In the genomic region with DNA sequence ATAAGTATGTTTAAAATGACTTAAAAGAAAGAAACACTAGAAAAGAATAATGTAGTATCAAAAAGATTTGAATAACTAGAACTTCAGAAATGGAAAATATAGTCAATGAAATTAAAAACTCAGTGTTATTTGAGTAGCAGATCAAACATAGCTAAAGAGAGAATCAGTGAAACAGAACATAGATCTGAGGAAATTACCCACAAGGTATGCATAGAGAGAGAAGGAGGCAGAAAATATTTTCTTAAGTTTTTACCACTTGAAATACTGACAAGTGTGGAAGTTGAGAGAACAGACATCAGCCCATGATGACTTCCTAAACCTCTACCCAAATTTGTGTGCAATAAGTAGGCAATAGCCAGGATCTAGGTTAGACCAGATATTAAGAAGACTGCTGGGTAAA, we compare ENCODE assay signal across 8 cellular contexts.
"Had no signal": no experiment of that assay in that cellular context is flagged by ENCODE, and none has a peak within 500 bp of the region (broad histone marks: within the 10 kb centered on the region; RNA-seq: fewer than 3 reads in every experiment).

No MANE protein-coding gene starts in this region.

- ATAC-seq: HCT116 had no signal

- H2AFZ ChIP-seq: GM23248 had no signal

- FAIRE-seq: HTR-8/SVneo had no signal

- H3K4me3 ChIP-seq: GM23248, HAP-1 had no signal

- H3K9me3 ChIP-seq: HAP-1 had no signal

- H3K4me1 ChIP-seq: HAP-1 had no signal

- H3K27ac ChIP-seq: GM23248 had no signal

- DNase-seq: GM23248, GOT3, H7, KG1 had no signal

- H3K4me3 Mint-ChIP-seq: IgD-negative memory B cell had no signal

- H3K9ac ChIP-seq: GM23248 had no signal

- H3K27me3 Mint-ChIP-seq: IgD-negative memory B cell had no signal
